In the genomic region with DNA sequence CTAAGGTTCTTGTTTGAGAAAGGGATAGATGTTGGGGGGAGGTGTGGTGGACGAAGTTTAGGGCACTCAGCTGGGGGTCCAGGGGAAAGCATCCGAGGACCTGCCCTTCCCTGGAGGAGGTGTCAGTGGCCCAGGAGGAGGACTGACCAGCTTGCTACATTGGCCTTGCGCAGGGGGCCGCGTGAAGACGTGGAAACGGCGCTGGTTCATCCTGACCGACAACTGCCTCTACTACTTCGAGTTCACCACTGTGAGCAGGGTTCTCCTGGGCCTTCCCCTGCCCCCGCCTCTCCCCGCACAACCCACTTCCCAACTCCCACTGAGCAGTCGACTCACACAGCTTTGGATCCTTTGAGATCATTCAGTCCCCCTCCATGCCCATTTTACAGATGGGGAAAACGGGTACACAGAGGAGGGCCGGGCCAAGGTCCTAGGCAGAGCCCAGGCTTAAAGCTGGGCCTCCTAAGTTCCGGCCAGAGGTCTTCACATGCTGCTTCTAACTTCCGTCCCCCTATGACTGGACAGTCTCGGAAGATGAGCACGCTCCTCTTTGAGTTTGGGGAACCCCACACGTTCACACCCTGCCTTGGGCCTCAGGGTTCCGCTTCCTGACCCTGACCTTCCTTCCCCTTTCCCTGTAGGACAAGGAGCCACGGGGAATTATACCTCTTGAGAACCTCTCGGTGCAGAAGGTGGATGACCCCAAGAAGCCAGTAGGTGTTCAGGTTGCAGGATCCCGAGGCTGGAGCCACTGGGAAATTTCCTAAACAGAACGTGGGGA, we compare ENCODE assay signal across 18 cellular contexts. TPM values are rescaled to one million over a fixed set of nuclear protein-coding genes. Genes with fewer than 3 reads are reported as not detected.
DNase-seq lines count a peak whose midpoint lies in the region; ATAC-seq and TF ChIP-seq lines count a peak whose summit lies in the region.
"Had no signal": no experiment of that assay in that cellular context is flagged by ENCODE, and none has a peak within 500 bp of the region (broad histone marks: within the 10 kb centered on the region; RNA-seq: fewer than 3 reads in every experiment).

No MANE protein-coding gene starts in this region.

- H3K27ac ChIP-seq in CD8-positive, alpha-beta T cell (ENCODE audit: low read depth, low read length), result no peak overlapping the region
- H3K27ac ChIP-seq: brain microvascular endothelial cell, C4-2B had no signal

- CTCF ChIA-PET in CD8-positive, alpha-beta T cell (lab: Charles Lee), result interaction anchor here (0.8 to 10.0 kb wide), 12 partner anchors 10 to 296 kb away, joined by 3 to 114 read pairs (median 5); a partner anchor contains a TSS

- H3K27me3 Mint-ChIP-seq in CD8-positive, alpha-beta T cell (ENCODE audit: low read depth), result no peaks in the 10 kb centered on the region
- no peaks in the 10 kb centered on the region for H3K27me3 Mint-ChIP-seq in natural killer cell (ENCODE audit: low read depth in 2 of 2)

- no peak for TF ChIP-seq CTCF in CD8-positive, alpha-beta T cell (IDR thresholded peaks at IDR 0.05)
- no peak for TF ChIP-seq CTCF in Loucy (conservative IDR thresholded peaks at IDR 0.05; ENCODE audit: low read length)
- no peak for TF ChIP-seq CTCF in natural killer cell (IDR thresholded peaks at IDR 0.05)

- no peak overlapping the region for H3K4me3 Mint-ChIP-seq in CD8-positive, alpha-beta T cell
- H3K4me3 Mint-ChIP-seq in natural killer cell, result peak overlapping the region; percentile 42

- peak overlapping the region; percentile 99 for H3K27ac Mint-ChIP-seq in CD8-positive, alpha-beta T cell
- peak overlapping the region; percentile 76 to 93 for H3K27ac Mint-ChIP-seq in natural killer cell

- peak overlapping the region; percentile 68 for H3K9ac ChIP-seq in Loucy (ENCODE audit: low read depth, low read length, poor library complexity, severe bottlenecking)

- no peak overlapping the region for H2AFZ ChIP-seq in Loucy (ENCODE audit: low read length)

- H3K4me2 ChIP-seq in Loucy (ENCODE audit: low read depth, low read length, poor library complexity, severe bottlenecking), result peak overlapping the region; percentile 95

- no peak overlapping the region for H3K4me3 ChIP-seq in CD8-positive, alpha-beta T cell (ENCODE audit: low read depth, low read length)
- H3K4me3 ChIP-seq in Loucy (ENCODE audit: low read length, poor library complexity, severe bottlenecking), result no peak overlapping the region

- DNase-seq in CD8-positive, alpha-beta T cell, result no peak
- DNase-seq in Right ventricle myocardium inferior (ENCODE audit: missing footprints) (peak; percentile 78), natural killer cell (no peak), DMS53 (lab: John Stamatoyannopoulos, UW) (no peak)
- DNase-seq in activated CD4-positive, CD25-positive, alpha-beta regulatory T cell (lab: John Stamatoyannopoulos, UW), result no peak
- DNase-seq in activated CD8-positive, alpha-beta memory T cell treated with anti-CD3 and anti-CD28 coated beads, Interleukin-2, amount 50 U/mL, for 4 hours, result no peak
- DNase-seq: activated CD4-positive, alpha-beta T cell treated with anti-CD3 and anti-CD28 coated beads, Interleukin-2, amount 50 U/mL, for 1 hour; brain microvascular endothelial cell; kidney; NCI-H1092 treated with DMSO at 0.1 percent for 48 hours; NCI-H345; PC-3; SW 1271 had no signal

- ATAC-seq in CD8-positive, alpha-beta T cell, result no peak
- ATAC-seq in Right ventricle myocardium inferior (peak; percentile 14), natural killer cell (peak in 1 of 3 donors; percentile 35), HG02970 (IDR thresholded peaks at IDR 0.05; ENCODE audit: low FRiP score, unreplicated experiment) (no peak)
- ATAC-seq: HCT116, PC-3 had no signal

- H3K4me1 ChIP-seq in CD8-positive, alpha-beta T cell (ENCODE audit: insufficient read depth, low read length), result peaks cover 72% of the 10 kb centered on the region
- H3K4me1 ChIP-seq in Loucy (ENCODE audit: insufficient read depth, low read length, poor library complexity, severe bottlenecking), result peaks cover 89% of the 10 kb centered on the region

- no peaks in the 10 kb centered on the region for H3K27me3 ChIP-seq in CD8-positive, alpha-beta T cell (ENCODE audit: insufficient read depth, low read length)
- no peaks in the 10 kb centered on the region for H3K27me3 ChIP-seq in Loucy (ENCODE audit: insufficient read depth, low read length, poor library complexity, severe bottlenecking)
- H3K27me3 ChIP-seq: brain microvascular endothelial cell had no signal

- H3K36me3 ChIP-seq in CD8-positive, alpha-beta T cell (ENCODE audit: insufficient read depth, low read length), result peaks cover 17% of the 10 kb centered on the region
- H3K36me3 ChIP-seq in Loucy (ENCODE audit: insufficient read depth, low read length), result peaks cover 9% of the 10 kb centered on the region; the same call in 1 of the 2 replicates
- H3K36me3 ChIP-seq: brain microvascular endothelial cell had no signal

- peaks cover 23% of the 10 kb centered on the region for H3F3A ChIP-seq in Loucy (ENCODE audit: low read depth)

- intact Hi-C loops in CD8-positive, alpha-beta T cell (cut with DNase I, micrococcal nuclease), result loop anchor here in 1 of 2 experiments (10.0 kb wide), 1 partner anchor 284 kb away; no protein-coding TSS in a partner anchor
- intact Hi-C loops in Right ventricle myocardium inferior (cut with DNase I) (loop anchor here (10.0 kb wide), 1 partner anchor 254 kb away; a partner anchor contains a TSS), natural killer cell (cut with micrococcal nuclease) (loop anchor here (10.0 kb wide), 1 partner anchor 184 kb away; no protein-coding TSS in a partner anchor)

- H3K36me3 Mint-ChIP-seq in CD8-positive, alpha-beta T cell, result peaks cover 60% of the 10 kb centered on the region
- no peaks in the 10 kb centered on the region for H3K36me3 Mint-ChIP-seq in natural killer cell

- POLR2A ChIA-PET in CD8-positive, alpha-beta T cell (lab: Charles Lee), result interaction anchor here (0.7 to 2.2 kb wide), 8 partner anchors 11 to 461 kb away, joined by 3 to 17 read pairs (median 4); a partner anchor contains a TSS

- no peaks in the 10 kb centered on the region for H4K20me1 ChIP-seq in Loucy (ENCODE audit: insufficient read depth, low read length, poor library complexity, severe bottlenecking)

- no peaks in the 10 kb centered on the region for H3K9me3 Mint-ChIP-seq in CD8-positive, alpha-beta T cell
- no peaks in the 10 kb centered on the region for H3K9me3 Mint-ChIP-seq in natural killer cell
- H3K9me3 Mint-ChIP-seq: nephron had no signal

- peaks cover 82% of the 10 kb centered on the region for H3K4me1 Mint-ChIP-seq in CD8-positive, alpha-beta T cell (ENCODE audit: low read depth)
- peaks cover 72 to 85% of the 10 kb centered on the region in 2 donors for H3K4me1 Mint-ChIP-seq in natural killer cell

- no peaks in the 10 kb centered on the region for H3K9me2 ChIP-seq in Loucy (replicated peaks; ENCODE audit: low read depth, low read length)

- H3K79me2 ChIP-seq in Loucy (ENCODE audit: insufficient read depth, low read length), result peaks cover 15% of the 10 kb centered on the region; the same call in 1 of the 2 replicates

- H3K9me3 ChIP-seq in CD8-positive, alpha-beta T cell (ENCODE audit: low read length), result no peaks in the 10 kb centered on the region
- H3K9me3 ChIP-seq in Loucy (ENCODE audit: insufficient read depth, low read depth, low read length), result no peaks in the 10 kb centered on the region

RNA-seq across cellular contexts. Expression of a gene that starts 28.7 kb away (rescaled TPM):
- 100 to 1,000 TPM; 129 to 143 TPM for total RNA-seq in CD8-positive, alpha-beta T cell
- total RNA-seq in Right ventricle myocardium inferior (7.5 TPM), natural killer cell (100 to 1,000 TPM; 219 to 260 (median 249) TPM)

Comparison
In these comparisons a context has a peak if more than half of its experiments do, and no peak if none do; other contexts are left out.
1. RNA of a gene that starts 28.7 kb away (total RNA-seq): 219 to 260 TPM in natural killer cell and 129 to 143 TPM in CD8-positive, alpha-beta T cell; 7.5 TPM in Right ventricle myocardium inferior (single experiment); every median in the first group is over 10 times any median in the second.